20 cellular contexts compared by ENCODE assay signal in genomic region chr13:107767119-107767518, GRCh38.
A peak's percentile ranks its signal among the peaks of the same experiment; 100 is the strongest.
DNase-seq lines count a peak whose midpoint lies in the region; ATAC-seq and TF ChIP-seq lines count a peak whose summit lies in the region.
"Had no signal": no experiment of that assay in that cellular context is flagged by ENCODE, and none has a peak within 500 bp of the region (broad histone marks: within the 10 kb centered on the region; RNA-seq: fewer than 3 reads in every experiment).

No MANE protein-coding gene starts in this region.

- DNase-seq in DMS153 (lab: John Stamatoyannopoulos, UW) = peak; percentile 54
- DNase-seq in NCI-H1417 (lab: John Stamatoyannopoulos, UW) = peak; percentile 32 to 96 (median 76)
- DNase-seq in SK-N-DZ (ENCODE audit: low spot score) = peak; percentile 87
- DNase-seq in nephron progenitor cell = no peak
- DNase-seq in NCI-H187 treated with DMSO at 0.1 percent for 48 hours (lab: John Stamatoyannopoulos, UW) = no peak
- no peak for DNase-seq in stimulated activated effector memory CD8-positive, alpha-beta T cell treated with anti-CD3 and anti-CD28 coated beads, Interleukin-12 subunit alpha, Interleukin-12 subunit beta, amount 100 ng/mL, for 72 hours (ENCODE audit: low spot score in 2 of 2)
- DNase-seq in activated naive CD8-positive, alpha-beta T cell treated with anti-CD3 and anti-CD28 coated beads for 36 hours = no peak
- DNase-seq: activated CD4-positive, alpha-beta T cell treated with anti-CD3 and anti-CD28 coated beads, Interleukin-2, amount 50 U/mL, for 1 hour; activated T-cell treated with anti-CD3 and anti-CD28 coated beads, Interleukin-2, amount 50 U/mL, for 48 hours; amniotic stem cell; DND-41; MG63; NCI-H526 treated with DMSO at 0.1 percent for 48 hours; occipital lobe; small intestine; stimulated activated naive CD8-positive, alpha-beta T cell treated with anti-CD3 and anti-CD28 coated beads, Interleukin-15, amount 100 ng/mL, for 72 hours had no signal

- H3K4me1 Mint-ChIP-seq in nephron progenitor cell = no peaks in the 10 kb centered on the region
- no peaks in the 10 kb centered on the region for H3K4me1 Mint-ChIP-seq in stimulated activated effector memory CD8-positive, alpha-beta T cell treated with anti-CD3 and anti-CD28 coated beads, Interleukin-12 subunit alpha, Interleukin-12 subunit beta, amount 100 ng/mL, for 72 hours
- H3K4me1 Mint-ChIP-seq in activated naive CD8-positive, alpha-beta T cell treated with anti-CD3 and anti-CD28 coated beads for 36 hours = no peaks in the 10 kb centered on the region
- H3K4me1 Mint-ChIP-seq: stimulated activated naive CD8-positive, alpha-beta T cell treated with anti-CD3 and anti-CD28 coated beads, Interleukin-15, amount 100 ng/mL, for 72 hours had no signal

- no peaks in the 10 kb centered on the region for H3K36me3 Mint-ChIP-seq in nephron progenitor cell (ENCODE audit: low read depth)
- no peaks in the 10 kb centered on the region for H3K36me3 Mint-ChIP-seq in stimulated activated effector memory CD8-positive, alpha-beta T cell treated with anti-CD3 and anti-CD28 coated beads, Interleukin-12 subunit alpha, Interleukin-12 subunit beta, amount 100 ng/mL, for 72 hours
- H3K36me3 Mint-ChIP-seq in activated naive CD8-positive, alpha-beta T cell treated with anti-CD3 and anti-CD28 coated beads for 36 hours = no peaks in the 10 kb centered on the region
- H3K36me3 Mint-ChIP-seq: mesothelial cell of epicardium had no signal

- H3K27ac Mint-ChIP-seq in nephron progenitor cell = peak overlapping the region; percentile 20
- no peak overlapping the region for H3K27ac Mint-ChIP-seq in stimulated activated effector memory CD8-positive, alpha-beta T cell treated with anti-CD3 and anti-CD28 coated beads, Interleukin-12 subunit alpha, Interleukin-12 subunit beta, amount 100 ng/mL, for 72 hours
- H3K27ac Mint-ChIP-seq in activated naive CD8-positive, alpha-beta T cell treated with anti-CD3 and anti-CD28 coated beads for 36 hours = no peak overlapping the region
- H3K27ac Mint-ChIP-seq: stimulated activated naive CD8-positive, alpha-beta T cell treated with anti-CD3 and anti-CD28 coated beads, Interleukin-15, amount 100 ng/mL, for 72 hours had no signal

- H3K9me3 Mint-ChIP-seq in nephron progenitor cell = peaks cover 4% of the 10 kb centered on the region
- peaks cover 8% of the 10 kb centered on the region for H3K9me3 Mint-ChIP-seq in stimulated activated effector memory CD8-positive, alpha-beta T cell treated with anti-CD3 and anti-CD28 coated beads, Interleukin-12 subunit alpha, Interleukin-12 subunit beta, amount 100 ng/mL, for 72 hours
- peaks cover 2% of the 10 kb centered on the region for H3K9me3 Mint-ChIP-seq in activated naive CD8-positive, alpha-beta T cell treated with anti-CD3 and anti-CD28 coated beads for 36 hours
- H3K9me3 Mint-ChIP-seq: stimulated activated naive CD8-positive, alpha-beta T cell treated with anti-CD3 and anti-CD28 coated beads, Interleukin-15, amount 100 ng/mL, for 72 hours had no signal

- peaks cover 2% of the 10 kb centered on the region for H3K27me3 Mint-ChIP-seq in nephron progenitor cell (ENCODE audit: low read depth, poor library complexity)
- no peaks in the 10 kb centered on the region for H3K27me3 Mint-ChIP-seq in activated naive CD8-positive, alpha-beta T cell treated with anti-CD3 and anti-CD28 coated beads for 36 hours
- H3K27me3 Mint-ChIP-seq: stimulated activated naive CD8-positive, alpha-beta T cell treated with anti-CD3 and anti-CD28 coated beads, Interleukin-15, amount 100 ng/mL, for 72 hours had no signal

- H3K4me3 Mint-ChIP-seq in nephron progenitor cell = no peak overlapping the region
- no peak overlapping the region for H3K4me3 Mint-ChIP-seq in stimulated activated effector memory CD8-positive, alpha-beta T cell treated with anti-CD3 and anti-CD28 coated beads, Interleukin-12 subunit alpha, Interleukin-12 subunit beta, amount 100 ng/mL, for 72 hours
- no peak overlapping the region for H3K4me3 Mint-ChIP-seq in activated naive CD8-positive, alpha-beta T cell treated with anti-CD3 and anti-CD28 coated beads for 36 hours
- H3K4me3 Mint-ChIP-seq: mesothelial cell of epicardium; stimulated activated naive CD8-positive, alpha-beta T cell treated with anti-CD3 and anti-CD28 coated beads, Interleukin-15, amount 100 ng/mL, for 72 hours had no signal

- no peak for TF ChIP-seq CTCF in nephron progenitor cell (IDR thresholded peaks at IDR 0.05)

- ATAC-seq in stimulated activated effector memory CD8-positive, alpha-beta T cell treated with anti-CD3 and anti-CD28 coated beads, Interleukin-12 subunit alpha, Interleukin-12 subunit beta, amount 100 ng/mL, for 72 hours = no peak
- ATAC-seq in HG03442 (IDR thresholded peaks at IDR 0.05; ENCODE audit: unreplicated experiment) = no peak
- ATAC-seq: gastroesophageal sphincter; Right ventricle myocardium inferior; stimulated activated naive CD8-positive, alpha-beta T cell treated with anti-CD3 and anti-CD28 coated beads, Interleukin-15, amount 100 ng/mL, for 72 hours had no signal

Comparison
In these comparisons a context has a peak if more than half of its experiments do, and no peak if none do; other contexts are left out.
1. DNase-seq: peak in DMS153 (single experiment), NCI-H1417 (3 of 3) and SK-N-DZ (single experiment); none in nephron progenitor cell (single experiment), NCI-H187 treated with DMSO at 0.1 percent for 48 hours (single experiment), stimulated activated effector memory CD8-positive, alpha-beta T cell treated with anti-CD3 and anti-CD28 coated beads, Interleukin-12 subunit alpha, Interleukin-12 subunit beta, amount 100 ng/mL, for 72 hours (0 of 2) and activated naive CD8-positive, alpha-beta T cell treated with anti-CD3 and anti-CD28 coated beads for 36 hours (single experiment).